In the genomic region with DNA sequence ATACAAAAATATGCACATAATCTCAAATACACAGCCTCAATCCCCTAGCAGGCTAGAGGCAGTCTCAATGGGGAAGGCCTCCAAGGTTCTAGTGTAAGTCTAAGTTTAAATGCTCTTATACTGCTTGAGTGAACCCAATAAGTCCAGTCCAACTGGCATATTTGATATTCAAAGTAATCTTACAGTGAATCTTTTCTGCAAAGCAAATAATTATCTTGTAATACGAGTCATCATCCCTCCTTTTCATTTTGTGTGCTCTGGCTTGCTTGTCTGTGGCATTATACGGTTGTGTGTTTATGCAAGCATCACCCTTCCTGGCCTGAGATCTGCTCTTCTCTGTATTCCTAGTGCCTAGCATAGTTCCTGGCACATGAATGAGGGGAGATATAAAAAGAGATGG, we compare ENCODE assay signal across 25 cellular contexts.
DNase-seq lines count a peak whose midpoint lies in the region; ATAC-seq and TF ChIP-seq lines count a peak whose summit lies in the region.
"Had no signal": no experiment of that assay in that cellular context is flagged by ENCODE, and none has a peak within 500 bp of the region (broad histone marks: within the 10 kb centered on the region; RNA-seq: fewer than 3 reads in every experiment).

No MANE protein-coding gene starts in this region.

- H3K4me2 ChIP-seq in Karpas-422 (ENCODE audit: low read depth, low read length, poor library complexity, severe bottlenecking), result peak overlapping the region; percentile 68
- H3K4me2 ChIP-seq in GM23248 (ENCODE audit: unreplicated experiment), result no peak overlapping the region
- H3K4me2 ChIP-seq: BLaER1 had no signal

- H3K27me3 ChIP-seq in Karpas-422 (ENCODE audit: low read length) (no peaks in the 10 kb centered on the region; the same call in 1 of the 2 replicates), GM23248 (replicated peaks; ENCODE audit: insufficient read depth) (no peaks in the 10 kb centered on the region)
- H3K27me3 ChIP-seq: BE2C, BLaER1 had no signal

- peak; percentile 35 for DNase-seq in NCI-H510A treated with DMSO at 0.1 percent for 48 hours (lab: John Stamatoyannopoulos, UW)
- DNase-seq in NCI-H510A (lab: John Stamatoyannopoulos, UW), result no peak
- peak; percentile 92 for DNase-seq in Karpas-422
- peak; percentile 74 to 75 for DNase-seq in NCI-H526 (lab: John Stamatoyannopoulos, UW)
- DNase-seq in GM23248, result no peak
- DNase-seq: ACHN; BE2C; C1 segment of cervical spinal cord; CD4-positive, alpha-beta memory T cell; CD4-positive, CD25-positive, alpha-beta regulatory T cell; CD8-positive, alpha-beta memory T cell; COR-L47; DMS 273 treated with DMSO at 0.1 percent for 48 hours; DMS153; DMS53; DMS79; DND-41; EL; GDM1 had no signal

- H3K4me1 ChIP-seq in Karpas-422 (ENCODE audit: low read length) (peaks cover 76% of the 10 kb centered on the region), GM23248 (ENCODE audit: insufficient read depth) (no peaks in the 10 kb centered on the region)
- H3K4me1 ChIP-seq: BE2C, BLaER1 had no signal

- ATAC-seq in HG02938 (IDR thresholded peaks at IDR 0.05; ENCODE audit: unreplicated experiment) (no peak), GM19324 (IDR thresholded peaks at IDR 0.05; ENCODE audit: low FRiP score, unreplicated experiment) (no peak)
- ATAC-seq: GM12878 had no signal

- WGBS in GM23248 (ENCODE audit: low coverage in 1 of 2, low lambda C conversion rate in 2 of 2, missing lambda C conversion rate in 2 of 2), 2 experiments, result 74 to 81% methylated on average over 2 of the region's 2 CpGs

- H3K36me3 ChIP-seq in Karpas-422 (ENCODE audit: insufficient read depth, low read length) (no peaks in the 10 kb centered on the region), GM23248 (ENCODE audit: low read depth) (peaks cover 13% of the 10 kb centered on the region; the same call in 1 of the 2 replicates)
- H3K36me3 ChIP-seq: BE2C, BLaER1 had no signal

- no peaks in the 10 kb centered on the region for H3K79me2 ChIP-seq in Karpas-422 (ENCODE audit: low read length)
- H3K79me2 ChIP-seq in GM23248 (ENCODE audit: insufficient read depth), result no peaks in the 10 kb centered on the region

- no peaks in the 10 kb centered on the region for H3F3A ChIP-seq in GM23248 (ENCODE audit: insufficient read depth)

- H4K20me1 ChIP-seq in Karpas-422 (ENCODE audit: insufficient read depth, low read depth, low read length) (no peaks in the 10 kb centered on the region), GM23248 (ENCODE audit: insufficient read depth) (no peaks in the 10 kb centered on the region)
- H4K20me1 ChIP-seq: BLaER1 had no signal

- no peak for TF ChIP-seq CTCF in VCaP (conservative IDR thresholded peaks at IDR 0.05)

- in situ Hi-C loops in GM23248 (cut with MboI), result no loop called here

- peak overlapping the region; percentile 38 for H3K4me3 ChIP-seq in Karpas-422 (ENCODE audit: low read length)
- H3K4me3 ChIP-seq in GM23248, result no peak overlapping the region
- H3K4me3 ChIP-seq: BLaER1, GM12878 had no signal

- H3K9ac ChIP-seq in Karpas-422 (ENCODE audit: low read length) (peak overlapping the region; percentile 61), GM23248 (no peak overlapping the region)
- H3K9ac ChIP-seq: BLaER1 had no signal

- H3K27ac ChIP-seq in Karpas-422 (ENCODE audit: low read length) (peak overlapping the region; percentile 96), VCaP (peak overlapping the region; percentile 76), GM23248 (no peak overlapping the region)
- H3K27ac ChIP-seq: 22Rv1, BLaER1 had no signal

- no peaks in the 10 kb centered on the region for H3K9me3 ChIP-seq in Karpas-422 (ENCODE audit: low read length)
- H3K9me3 ChIP-seq in GM23248 (ENCODE audit: low read depth), result no peaks in the 10 kb centered on the region
- H3K9me3 ChIP-seq: BE2C, BLaER1 had no signal

- no peak overlapping the region for H2AFZ ChIP-seq in Karpas-422 (ENCODE audit: low read length)
- no peak overlapping the region for H2AFZ ChIP-seq in GM23248

- H3K9me2 ChIP-seq in Karpas-422 (replicated peaks; ENCODE audit: insufficient read depth, low read length) (no peaks in the 10 kb centered on the region), GM23248 (ENCODE audit: insufficient read depth) (no peaks in the 10 kb centered on the region)

Comparison
In these comparisons a context has a peak if more than half of its experiments do, and no peak if none do; other contexts are left out.
1. DNase-seq: peak in NCI-H510A treated with DMSO at 0.1 percent for 48 hours (single experiment), Karpas-422 (single experiment) and NCI-H526 (2 of 2); none in NCI-H510A (single experiment) and GM23248 (single experiment).